ENCODE assay signal across 20 cellular contexts in the genomic region with DNA sequence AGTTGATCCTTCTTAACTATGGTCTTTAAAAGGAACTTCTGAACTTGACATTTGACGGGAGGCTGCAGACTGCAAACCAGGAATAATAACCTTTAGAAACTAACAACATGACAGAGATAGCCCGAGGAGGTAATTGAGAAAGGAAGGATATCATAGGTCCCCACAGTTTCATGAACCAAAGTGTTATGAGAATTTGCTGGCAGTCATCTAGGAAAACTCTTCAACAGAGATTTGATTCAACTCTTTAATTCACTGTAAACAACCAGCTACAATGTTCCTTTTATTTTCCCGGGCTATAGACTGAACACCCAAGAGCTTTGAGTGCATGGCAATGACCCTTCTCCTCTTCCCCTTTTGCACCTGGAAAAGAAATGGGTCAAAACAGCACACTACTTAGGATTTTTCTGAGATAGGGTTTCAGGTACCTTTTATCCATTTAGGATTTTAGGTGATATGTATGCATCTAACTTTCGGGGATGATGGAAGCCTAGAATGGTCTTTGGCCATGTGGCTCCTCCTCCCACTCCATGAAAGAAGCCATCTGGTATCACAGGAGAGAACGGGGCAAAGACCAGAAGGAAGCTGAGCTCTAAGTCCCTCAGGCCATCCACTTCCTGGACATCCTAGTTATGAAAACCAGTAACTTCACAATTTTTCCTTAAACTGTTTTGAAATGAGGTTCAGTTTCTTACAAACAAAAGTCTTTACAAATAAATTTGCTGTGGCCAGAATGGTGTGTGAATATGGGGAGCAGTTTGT. TPM values are rescaled to one million over a fixed set of nuclear protein-coding genes. Genes with fewer than 3 reads are reported as not detected.
"Had no signal": no experiment of that assay in that cellular context is flagged by ENCODE, and none has a peak within 500 bp of the region (broad histone marks: within the 10 kb centered on the region; RNA-seq: fewer than 3 reads in every experiment).

No MANE protein-coding gene starts in this region.

- H3K4me3 ChIP-seq: esophagus muscularis mucosa, right lobe of liver, skin epidermis, thoracic aorta, upper lobe of left lung had no signal

- H3K27me3 ChIP-seq: esophagus muscularis mucosa, right lobe of liver, upper lobe of left lung had no signal

- ATAC-seq: activated CD8-positive, alpha-beta T cell treated with anti-CD3 and anti-CD28 coated beads for 36 hours; activated T-cell treated with anti-CD3 and anti-CD28 coated beads, Interleukin-2, amount 50 U/mL, for 4 hours; activated T-helper 17 cell treated with anti-CD3 and anti-CD28 coated beads, Interleukin-2, amount 50 U/mL, for 72 hours; foreskin keratinocyte; right lobe of liver; stimulated activated effector memory CD8-positive, alpha-beta T cell treated with anti-CD3 and anti-CD28 coated beads, Interleukin-12 subunit alpha, Interleukin-12 subunit beta, amount 100 ng/mL, for 72 hours had no signal

- H3K36me3 ChIP-seq: esophagus muscularis mucosa, right lobe of liver, thoracic aorta, upper lobe of left lung had no signal

- H3K4me1 ChIP-seq: esophagus muscularis mucosa, foreskin keratinocyte, right lobe of liver, upper lobe of left lung had no signal

- H3K9me3 ChIP-seq: esophagus muscularis mucosa, right lobe of liver, thoracic aorta, upper lobe of left lung had no signal

- H3K27ac ChIP-seq: esophagus muscularis mucosa, foreskin keratinocyte, right lobe of liver, skin epidermis, thoracic aorta, upper lobe of left lung had no signal

- DNase-seq: activated B cell treated with CpG ODN at 0.5 μM for 24 hours; activated CD4-positive, alpha-beta T cell treated with anti-CD3 and anti-CD28 coated beads, Interleukin-2, amount 50 U/mL, for 1 hour; activated CD8-positive, alpha-beta T cell treated with anti-CD3 and anti-CD28 coated beads for 36 hours; activated gamma-delta T cell treated with Interleukin-2 at 50 U/mL for 16 hours; activated naive CD4-positive, alpha-beta T cell treated with anti-CD3 and anti-CD28 coated beads, Interleukin-2, amount 50 U/mL, for 16 hours; activated T-cell treated with anti-CD3 and anti-CD28 coated beads, Interleukin-2, amount 50 U/mL, for 4 hours; amniotic stem cell; central memory CD4-positive, alpha-beta T cell; endodermal cell; foreskin keratinocyte; mammary epithelial cell; right lobe of liver; stimulated activated CD4-positive, alpha-beta T cell treated with anti-CD3 and anti-CD28 coated beads, Interleukin-4, amount 100 ng/mL, for 24 hours; T-helper 2 cell; upper lobe of left lung had no signal

RNA-seq across cellular contexts. Expression of a gene that starts 23.0 kb away (rescaled TPM):
- total RNA-seq: activated B cell treated with CpG ODN at 0.5 μM for 24 hours; activated CD8-positive, alpha-beta T cell treated with anti-CD3 and anti-CD28 coated beads for 36 hours had no signal
